In genomic region chr19:12065100-12065538, GRCh38 we compare ENCODE assay signal across 8 cellular contexts. TPM values are rescaled to one million over a fixed set of nuclear protein-coding genes. Genes with fewer than 3 reads are reported as not detected.
A peak's percentile ranks its signal among the peaks of the same experiment; 100 is the strongest.
DNase-seq lines count a peak whose midpoint lies in the region; ATAC-seq and TF ChIP-seq lines count a peak whose summit lies in the region.

No MANE protein-coding gene starts in this region.

- H3K4me3 Mint-ChIP-seq in CD14-positive monocyte, result peak overlapping the region; percentile 84 to 88

- H3K9me3 ChIP-seq in esophagus (ENCODE audit: control insufficient read depth in 2 of 2, insufficient read depth in 1 of 2, low read depth in 1 of 2, low read length in 1 of 2) (peaks cover 0 to 5% of the 10 kb centered on the region in 2 donors), transverse colon (peaks cover 26 to 42% of the 10 kb centered on the region in 2 donors)

- intact Hi-C loops in CD14-positive monocyte (cut with micrococcal nuclease) (loop anchor here in 1 of 2 donors (10.0 kb wide), 1 partner anchor 140 kb away; the partner anchor contains the start of gene ZNF700), transverse colon (cut with DNase I; ENCODE audit: low total_unique reads) (no loop called here)

- H3K27ac ChIP-seq in VCaP, result peak overlapping the region; percentile 90
- H3K27ac ChIP-seq in esophagus (ENCODE audit: low read depth in 2 of 2, low read length in 1 of 2), result peak overlapping the region; percentile 92 to 96
- H3K27ac ChIP-seq in transverse colon, result peak overlapping the region; percentile 91 to 95 (median 92)

- H3K4me1 ChIP-seq in esophagus (ENCODE audit: control insufficient read depth in 2 of 2, insufficient read depth in 2 of 2, low read length in 1 of 2) (peaks cover 0 to 3% of the 10 kb centered on the region in 2 donors), transverse colon (peaks cover 4 to 16% (median 6%) of the 10 kb centered on the region in 4 donors)

- H3K27me3 ChIP-seq in esophagus (ENCODE audit: control insufficient read depth in 1 of 2, insufficient read depth in 2 of 2, low read length in 2 of 2), result no peaks in the 10 kb centered on the region
- no peaks in the 10 kb centered on the region for H3K27me3 ChIP-seq in transverse colon

- H3K4me3 ChIP-seq in esophagus (ENCODE audit: low read depth in 1 of 2, low read length in 2 of 2) (peak overlapping the region; percentile 84 to 90), transverse colon (peak overlapping the region; percentile 65 to 87 (median 80))

- DNase-seq in CD14-positive monocyte (ENCODE audit: low spot score) (no peak), mucosa of gallbladder (ENCODE audit: low spot score) (peak; percentile 27), transverse colon (peak; percentile 16)
- no peak for DNase-seq in activated CD4-positive, CD25-positive, alpha-beta regulatory T cell treated with anti-CD3 and anti-CD28 coated beads, Interleukin-2, amount 50 U/mL, for 72 hours

- ATAC-seq in GM21717 (IDR thresholded peaks at IDR 0.05; ENCODE audit: unreplicated experiment), result peak; percentile 26
- ATAC-seq in HG03520 (IDR thresholded peaks at IDR 0.05; ENCODE audit: unreplicated experiment), result no peak

- no peak for TF ChIP-seq EP300 in transverse colon (IDR thresholded peaks at IDR 0.05; ENCODE audit: low read depth)

- in situ Hi-C loops in transverse colon (cut with MboI; ENCODE audit: low pct_ligation_motif_present in 1 of 4, low pct_unique_long_range_greater_than_20kb in 1 of 4, low sequenced_read_pairs in 3 of 4), result no loop called here

- H3K36me3 Mint-ChIP-seq in CD14-positive monocyte, result peaks cover 2 to 15% of the 10 kb centered on the region in 2 donors

- peaks cover 16 to 52% (median 47%) of the 10 kb centered on the region in 7 donors for H3K9me3 Mint-ChIP-seq in CD14-positive monocyte

- H3K4me1 Mint-ChIP-seq in CD14-positive monocyte, result peaks cover 14% of the 10 kb centered on the region

- WGBS in esophagus, 2 donors, result 4 to 5% methylated on average over 23 of the region's 23 CpGs
- 5 to 25% methylated on average over 4 to 17 of the region's 23 CpGs for WGBS in transverse colon (ENCODE audit: low coverage in 1 of 2), 2 donors

- peak overlapping the region in 3 of 7 donors; percentile 38 to 79 (median 74) for H3K27ac Mint-ChIP-seq in CD14-positive monocyte

- no peak for TF ChIP-seq POLR2A in transverse colon (IDR thresholded peaks at IDR 0.05)

- peaks cover 0 to 6% (median 1%) of the 10 kb centered on the region in 3 donors for H3K27me3 Mint-ChIP-seq in CD14-positive monocyte (ENCODE audit: low read depth in 3 of 3)

- H3K36me3 ChIP-seq in esophagus (ENCODE audit: control insufficient read depth in 2 of 2, insufficient read depth in 2 of 2, low read length in 1 of 2) (no peaks in the 10 kb centered on the region), transverse colon (peaks cover 0 to 15% (median 7%) of the 10 kb centered on the region in 4 donors)

- TF ChIP-seq CTCF in CD14-positive monocyte (IDR thresholded peaks at IDR 0.05), result no peak
- TF ChIP-seq CTCF in VCaP (conservative IDR thresholded peaks at IDR 0.05), result no peak
- no peak for TF ChIP-seq CTCF in transverse colon (IDR thresholded peaks at IDR 0.05)

RNA-seq across cellular contexts. Expression of gene ZNF844, which starts 0.6 kb away (rescaled TPM):
- 1 to 10 TPM; 1.9 to 2.2 TPM for polyA plus RNA-seq in CD14-positive monocyte
- polyA plus RNA-seq in esophagus, result 1 to 10 TPM; 2.0 to 3.2 TPM
- total RNA-seq in mucosa of gallbladder, result 12.2 TPM
- 10 to 100 TPM in 3 of 4 donors, 1 to 10 TPM in 1; 8.6 to 15.3 (median 12.5) TPM for total RNA-seq in transverse colon

RNA-seq across cellular contexts. Expression of gene ZNF878, which starts 12.4 kb away (rescaled TPM):
- not detected for polyA plus RNA-seq in CD14-positive monocyte
- under 1 TPM; 0.18 to 0.24 TPM for polyA plus RNA-seq in esophagus
- total RNA-seq in mucosa of gallbladder, result 0.17 TPM
- under 1 TPM in 1 of 4 donors, not detected in 3; 0.32 TPM for total RNA-seq in transverse colon

RNA-seq across cellular contexts. Expression of gene ZNF433, which starts 29.6 kb away (rescaled TPM):
- polyA plus RNA-seq in CD14-positive monocyte, result 1 to 10 TPM in 1 of 2 donors, under 1 TPM in 1; 0.50 to 1.1 TPM
- polyA plus RNA-seq in esophagus, result 1 to 10 TPM; 5.0 to 7.3 TPM
- total RNA-seq in mucosa of gallbladder, result 7.7 TPM
- total RNA-seq in transverse colon, result 10 to 100 TPM in 1 of 4 donors, 1 to 10 TPM in 3; 3.2 to 13.5 (median 4.7) TPM

Comparison
In these comparisons a context has a peak if more than half of its experiments do, and no peak if none do; other contexts are left out.
1. DNase-seq: peak in mucosa of gallbladder (single experiment) and transverse colon (single experiment); none in CD14-positive monocyte (single experiment) and activated CD4-positive, CD25-positive, alpha-beta regulatory T cell treated with anti-CD3 and anti-CD28 coated beads, Interleukin-2, amount 50 U/mL, for 72 hours (single experiment).
2. Peak in every context shown above with its lines, with median percentiles within 50 percentile points of each other: H3K27ac ChIP-seq.